8 cellular contexts compared by ENCODE assay signal in the genomic region with DNA sequence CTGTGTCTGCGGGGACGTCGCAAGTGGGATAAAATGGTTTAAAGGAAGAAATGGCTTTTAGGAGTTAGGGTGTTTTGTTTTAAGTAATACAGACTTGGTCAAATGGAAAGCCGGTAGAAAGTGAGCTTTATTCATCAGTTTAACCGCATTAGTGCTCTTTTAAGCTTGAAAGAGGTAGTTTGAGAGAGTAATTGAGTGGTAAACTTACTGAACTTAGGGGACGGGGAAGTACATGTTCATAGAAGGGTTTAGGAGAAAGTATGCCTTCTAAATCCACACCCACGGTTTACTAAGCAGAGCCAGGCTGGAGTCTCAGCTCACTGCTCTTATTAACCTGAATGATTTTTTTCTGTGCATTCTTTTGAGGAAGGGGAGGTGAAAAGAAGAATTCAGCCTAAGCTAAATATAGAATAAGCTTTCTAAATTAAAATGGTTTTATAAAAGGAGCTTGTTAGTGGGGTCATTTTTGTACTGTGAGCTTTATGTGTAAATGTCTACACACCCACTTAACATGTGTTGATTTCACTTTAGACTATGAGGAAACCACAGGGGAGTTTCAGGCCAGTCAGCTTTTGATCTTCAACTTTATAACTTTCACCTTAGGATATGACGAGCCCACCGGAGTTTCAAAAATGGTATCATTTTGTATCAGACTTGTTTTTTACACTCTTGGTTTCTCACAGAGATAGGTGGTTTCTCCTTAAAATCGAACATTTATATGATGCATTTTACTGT. TPM values are rescaled to one million over a fixed set of nuclear protein-coding genes. Genes with fewer than 3 reads are reported as not detected.
DNase-seq lines count a peak whose midpoint lies in the region; ATAC-seq and TF ChIP-seq lines count a peak whose summit lies in the region.
"Not testable (repeated sequence)": the region's sequence is repeated elsewhere in the genome, so short reads cannot be mapped to it uniquely, and the experiment has no call there.

No MANE protein-coding gene starts in this region.

- not testable (repeated sequence) for H3K27me3 ChIP-seq in A673 (replicated peaks; ENCODE audit: insufficient read depth, low read depth, low read length, poor library complexity); HCT116 (ENCODE audit: insufficient read depth, low read length); IMR-90 (ENCODE audit: control insufficient read depth, insufficient read depth, low read length)

- not testable (repeated sequence) for H3K56ac ChIP-seq in IMR-90 (ENCODE audit: extremely low read depth, insufficient read depth, low read length)

- not testable (repeated sequence) for H4K20me1 ChIP-seq in HCT116 (ENCODE audit: insufficient read depth); IMR-90 (ENCODE audit: insufficient read depth, low read length)

- RAD21 ChIA-PET in HCT116 (lab: Charles Lee; ENCODE audit: low non-redundant PET in 1 of 2, low total read pairs in 2 of 2, uncharacterized antibody in 2 of 2, unreplicated experiment in 2 of 2) = not testable (repeated sequence)

- not testable (repeated sequence) for H3K9ac ChIP-seq in HCT116 (ENCODE audit: low read length); IMR-90 (ENCODE audit: low read depth, low read length)

- TF ChIP-seq RAD21 in HCT116 (IDR thresholded peaks at IDR 0.05; ENCODE audit: low read depth); IMR-90 (IDR thresholded peaks at IDR 0.05; ENCODE audit: low read length): not testable (repeated sequence)

- BruUV-seq in A673 (replicated peaks; lab: Mats Ljungman, UMichigan) (TSS peak; percentile 94), HCT116 (replicated peaks; lab: Mats Ljungman, UMichigan) (TSS peak; percentile 96), IMR-90 (replicated peaks; lab: Mats Ljungman, UMichigan) (TSS peak; percentile 96)

- H3K36me3 ChIP-seq in A673 (ENCODE audit: insufficient read depth, low read length, poor library complexity, severe bottlenecking); HCT116 (ENCODE audit: control insufficient read depth in 1 of 2, insufficient read depth in 2 of 2, low read length in 2 of 2); IMR-90 (ENCODE audit: control insufficient read depth, insufficient read depth, low read length): not testable (repeated sequence)

- H3K4me3 Mint-ChIP-seq in activated T-cell treated with anti-CD3 and anti-CD28 coated beads, Interleukin-2, amount 50 U/mL, for 4 hours; central memory CD8-positive, alpha-beta T cell: not testable (repeated sequence)

- H3K9me2 ChIP-seq in HCT116 (ENCODE audit: insufficient read depth) = not testable (repeated sequence)

- H3K23ac ChIP-seq in IMR-90 (ENCODE audit: low read depth, low read length) = not testable (repeated sequence)

- not testable (repeated sequence) for TF ChIP-seq CTCF in A673 (conservative IDR thresholded peaks at IDR 0.05; ENCODE audit: low read depth, low read length); HCT116 (IDR thresholded peaks at IDR 0.05 in 2 of 3, conservative IDR thresholded peaks at IDR 0.05 in 1 of 3; ENCODE audit: borderline replicate concordance in 1 of 3, insufficient read depth in 1 of 3, low read depth in 2 of 3, low read length in 2 of 3); IMR-90 (conservative IDR thresholded peaks at IDR 0.05; ENCODE audit: low read depth, low read length)

- CTCF ChIA-PET in A673 (lab: Charles Lee); HCT116 (lab: Charles Lee); IMR-90 (lab: Yijun Ruan, JAX): not testable (repeated sequence)

- POLR2A ChIA-PET in A673 (lab: Charles Lee; ENCODE audit: low non-redundant PET); HCT116 (lab: Charles Lee); IMR-90 (lab: Charles Lee; ENCODE audit: unreplicated experiment): not testable (repeated sequence)

- not testable (repeated sequence) for H2AFZ ChIP-seq in HCT116 (ENCODE audit: low read depth, low read length, poor library complexity, severe bottlenecking); IMR-90 (replicated peaks; ENCODE audit: low read length, poor library complexity)

- dilution Hi-C loops in IMR-90 (cut with HindIII; ENCODE audit: low sequenced_read_pairs, unreplicated experiment) = not testable (repeated sequence)

- in situ Hi-C loops in IMR-90 (cut with MboI; ENCODE audit: low sequenced_read_pairs) = not testable (repeated sequence)

- H2BK120ac ChIP-seq in IMR-90 (ENCODE audit: low read depth, low read length) = not testable (repeated sequence)

- not testable (repeated sequence) for H2BK15ac ChIP-seq in IMR-90 (ENCODE audit: low read depth, low read length)

- H2AK5ac ChIP-seq in IMR-90 (ENCODE audit: low read depth, low read length) = not testable (repeated sequence)

- not testable (repeated sequence) for H3K79me1 ChIP-seq in IMR-90 (ENCODE audit: low read depth in 1 of 2, low read length in 2 of 2)

- H3K27ac ChIP-seq in A673 (ENCODE audit: low read depth, low read length, poor library complexity, severe bottlenecking); HCT116 (ENCODE audit: low read depth, low read length); IMR-90 (ENCODE audit: insufficient read depth, low read length): not testable (repeated sequence)

- not testable (repeated sequence) for H4K91ac ChIP-seq in IMR-90 (ENCODE audit: insufficient read depth, low read depth, low read length)

- intact Hi-C loops in A673 (cut with micrococcal nuclease; ENCODE audit: unreplicated experiment); HCT116 (cut with micrococcal nuclease); IMR-90 (cut with micrococcal nuclease): not testable (repeated sequence)

- H2BK5ac ChIP-seq in IMR-90 (ENCODE audit: low read depth, low read length, poor library complexity, severe bottlenecking) = not testable (repeated sequence)

- H3K14ac ChIP-seq in IMR-90 (replicated peaks; ENCODE audit: low read depth, low read length) = not testable (repeated sequence)

- H2BK20ac ChIP-seq in IMR-90 (ENCODE audit: low read depth, low read length) = not testable (repeated sequence)

- ATAC-seq in GM18868 (IDR thresholded peaks at IDR 0.05; ENCODE audit: unreplicated experiment) = peak; percentile 53
- ATAC-seq in HCT116; IMR-90 (ENCODE audit: low read depth): not testable (repeated sequence)
- peak; percentile 38 for ATAC-seq in HG02973 (IDR thresholded peaks at IDR 0.05; ENCODE audit: unreplicated experiment)
- ATAC-seq in activated T-cell treated with anti-CD3 and anti-CD28 coated beads, Interleukin-2, amount 50 U/mL, for 4 hours = peak; percentile 45 to 68
- peak; percentile 55 for ATAC-seq in central memory CD8-positive, alpha-beta T cell (replicated peaks; ENCODE audit: extremely low read depth, poor library complexity, severe bottlenecking)
- ATAC-seq in stimulated activated naive CD8-positive, alpha-beta T cell treated with anti-CD3 and anti-CD28 coated beads, Interleukin-15, Interleukin-2, amounts not matched to agents 100 U/mL and 50 U/mL, for 24 hours = peak; percentile 63

- H3K9me3 ChIP-seq in A673 (ENCODE audit: low read depth, low read length, poor library complexity, severe bottlenecking); HCT116 (ENCODE audit: control insufficient read depth in 1 of 2, insufficient read depth in 1 of 2, low read depth in 1 of 2, low read length in 2 of 2); IMR-90 (ENCODE audit: control insufficient read depth, insufficient read depth, low read length): not testable (repeated sequence)

- not testable (repeated sequence) for H3K79me2 ChIP-seq in HCT116 (ENCODE audit: insufficient read depth, low read length)

- not testable (repeated sequence) for H3K36me3 Mint-ChIP-seq in activated T-cell treated with anti-CD3 and anti-CD28 coated beads, Interleukin-2, amount 50 U/mL, for 4 hours (ENCODE audit: insufficient read depth); central memory CD8-positive, alpha-beta T cell (ENCODE audit: insufficient read depth)

- TF ChIP-seq POLR2A in HCT116 (IDR thresholded peaks at IDR 0.05; ENCODE audit: borderline replicate concordance, extremely low read depth, insufficient read depth, insufficient read length); IMR-90 (IDR thresholded peaks at IDR 0.05; ENCODE audit: low read depth, low read length): not testable (repeated sequence)

- not testable (repeated sequence) for H3K27me3 Mint-ChIP-seq in activated T-cell treated with anti-CD3 and anti-CD28 coated beads, Interleukin-2, amount 50 U/mL, for 4 hours (ENCODE audit: low read depth); central memory CD8-positive, alpha-beta T cell

- not testable (repeated sequence) for H3K4me1 Mint-ChIP-seq in activated T-cell treated with anti-CD3 and anti-CD28 coated beads, Interleukin-2, amount 50 U/mL, for 4 hours (ENCODE audit: low read depth); central memory CD8-positive, alpha-beta T cell

- H3K9me3 Mint-ChIP-seq in activated T-cell treated with anti-CD3 and anti-CD28 coated beads, Interleukin-2, amount 50 U/mL, for 4 hours; central memory CD8-positive, alpha-beta T cell: not testable (repeated sequence)

- not testable (repeated sequence) for H3K4me3 ChIP-seq in A673 (ENCODE audit: low read depth, low read length, poor library complexity, severe bottlenecking); HCT116 (replicated peaks in 1 of 2; ENCODE audit: low read depth in 1 of 2, low read length in 2 of 2); IMR-90 (ENCODE audit: insufficient read depth, low read depth, low read length)

- not testable (repeated sequence) for H3K27ac Mint-ChIP-seq in central memory CD8-positive, alpha-beta T cell (ENCODE audit: low read depth)

- H4K8ac ChIP-seq in IMR-90 (ENCODE audit: low read depth in 2 of 2, low read length in 2 of 2) = not testable (repeated sequence)

- H3K18ac ChIP-seq in IMR-90 (ENCODE audit: low read depth, low read length) = not testable (repeated sequence)

- not testable (repeated sequence) for DNase-seq in A673 (ENCODE audit: low spot score); HCT116 (ENCODE audit: low read depth, low spot score); IMR-90; activated T-cell treated with anti-CD3 and anti-CD28 coated beads, Interleukin-2, amount 50 U/mL, for 4 hours; central memory CD8-positive, alpha-beta T cell (ENCODE audit: low spot score in 2 of 2); stimulated activated naive CD8-positive, alpha-beta T cell treated with anti-CD3 and anti-CD28 coated beads, Interleukin-15, Interleukin-2, amounts not matched to agents 100 U/mL and 50 U/mL, for 24 hours

- H2AK9ac ChIP-seq in IMR-90 (replicated peaks; ENCODE audit: low read depth, low read length, poor library complexity) = not testable (repeated sequence)

- not testable (repeated sequence) for H3K4ac ChIP-seq in IMR-90 (ENCODE audit: low read depth, low read length)

- H3K4me1 ChIP-seq in A673 (ENCODE audit: insufficient read depth, low read length, poor library complexity, severe bottlenecking); HCT116 (ENCODE audit: control insufficient read depth in 1 of 2, insufficient read depth in 2 of 2, low read length in 2 of 2); IMR-90 (ENCODE audit: control insufficient read depth, insufficient read depth, low read length): not testable (repeated sequence)

- no CpG with 5 or more reads among the region's 10 CpGs for WGBS in IMR-90 (ENCODE audit: extremely low coverage in 2 of 2, insufficient read length in 1 of 2), 2 experiments

- H3K9me1 ChIP-seq in IMR-90 (ENCODE audit: insufficient read depth, low read length) = not testable (repeated sequence)

- H4K5ac ChIP-seq in IMR-90 (ENCODE audit: low read depth, low read length) = not testable (repeated sequence)

- not testable (repeated sequence) for H3K4me2 ChIP-seq in HCT116 (ENCODE audit: low read length); IMR-90 (ENCODE audit: low read depth, low read length)

RNA-seq across cellular contexts. Expression of gene GOLGA8R, which starts 57.9 kb away (rescaled TPM):
- total RNA-seq in A673 (2021) (0.90 and 1.2 TPM in 2 replicates), HCT116 (2021; ENCODE audit: unreplicated experiment) (0.57 TPM), IMR-90 (2012; rRNA removed) (0.72 and 1.1 TPM in 2 replicates)
- polyA plus RNA-seq in HCT116 (2012) = 0.55 and 0.59 TPM in 2 replicates
- 0.46 and 1.4 TPM in 2 replicates for polyA plus RNA-seq in IMR-90 (2012; rRNA removed)
- 0.23 and 0.25 TPM in 2 replicates for polyA plus RNA-seq in IMR-90 (2012; cell fraction: cytosol; rRNA removed)
- polyA plus RNA-seq in IMR-90 (2012; cell fraction: nucleus; rRNA removed; ENCODE audit: low replicate concordance) = 4.5 and 16.0 TPM in 2 replicates
- under 1 TPM; 0.28 to 0.61 (median 0.35) TPM for total RNA-seq in activated T-cell treated with anti-CD3 and anti-CD28 coated beads, Interleukin-2, amount 50 U/mL, for 4 hours
